ENCODE assay signal across 9 cellular contexts in the genomic region with DNA sequence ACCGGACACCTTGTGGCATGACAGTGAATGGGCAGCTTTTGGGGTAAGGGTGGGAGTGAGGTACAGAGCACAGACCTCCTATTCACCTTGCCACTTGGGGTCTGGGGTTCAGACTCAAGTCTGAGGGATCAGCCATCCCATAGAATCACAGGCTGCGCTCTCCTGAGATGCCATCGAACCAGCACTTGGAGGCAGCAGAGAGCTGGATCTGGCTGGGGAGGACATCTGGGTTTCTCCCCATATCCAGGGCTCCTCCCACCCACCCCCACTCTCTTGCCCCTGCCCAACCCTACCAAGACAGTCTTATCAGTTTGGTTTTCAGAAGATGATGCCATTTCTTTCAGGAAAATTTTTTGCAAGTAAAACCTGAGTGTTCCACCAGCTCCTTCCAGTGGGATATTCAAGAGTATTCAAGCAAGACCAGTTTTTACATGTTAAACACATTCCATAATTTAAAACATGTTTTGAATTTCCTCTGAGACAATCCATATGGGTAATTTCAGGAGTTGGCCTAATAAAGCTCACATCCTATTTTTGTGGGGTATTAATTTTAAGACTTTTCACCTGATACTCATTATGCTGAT. TPM values are rescaled to one million over a fixed set of nuclear protein-coding genes. Genes with fewer than 3 reads are reported as not detected.
A peak's percentile ranks its signal among the peaks of the same experiment; 100 is the strongest.
DNase-seq lines count a peak whose midpoint lies in the region; ATAC-seq, FAIRE-seq and TF ChIP-seq lines count a peak whose summit lies in the region.
"Had no signal": no experiment of that assay in that cellular context is flagged by ENCODE, and none has a peak within 500 bp of the region (broad histone marks: within the 10 kb centered on the region; RNA-seq: fewer than 3 reads in every experiment).

No MANE protein-coding gene starts in this region.

- no peak for FAIRE-seq in A549 (lab: Jason Lieb, UNC)

- no peak overlapping the region for H3K27ac ChIP-seq in A549

- CTCF ChIA-PET in A549 (lab: Yijun Ruan, JAX), result interaction anchor here (0.7 to 15.7 kb wide), 19 partner anchors 10 to 156 kb away, joined by 3 to 208 read pairs (median 4); a partner anchor contains a TSS

- no peaks in the 10 kb centered on the region for H3K4me1 ChIP-seq in A549

- POLR2A ChIA-PET in A549 (lab: Yijun Ruan, JAX), result interaction anchor here (1.0 to 1.2 kb wide), 3 partner anchors 38 to 99 kb away, joined by 3 to 5 read pairs (median 4); a partner anchor contains a TSS

- no peak for TF ChIP-seq EP300 in A549 (IDR thresholded peaks at IDR 0.05)

- peak; percentile 74 to 77 for TF ChIP-seq RAD21 in A549 (conservative IDR thresholded peaks at IDR 0.05 in 1 of 2, IDR thresholded peaks at IDR 0.05 in 1 of 2)

- peak; percentile 75 for TF ChIP-seq CTCF in A549 (IDR thresholded peaks at IDR 0.05)

- H3K4me3 ChIP-seq in A549, result no peak overlapping the region

- WGBS in A549 (ENCODE audit: missing lambda C conversion rate), result 0% methylated on average over 3 of the region's 3 CpGs

- ATAC-seq in A549 (peak; percentile 96 to 98), HG03439 (IDR thresholded peaks at IDR 0.05; ENCODE audit: unreplicated experiment) (no peak), GM21576 (IDR thresholded peaks at IDR 0.05; ENCODE audit: unreplicated experiment) (no peak)

- H3K4me2 ChIP-seq in A549, result no peak overlapping the region

- TF ChIP-seq POLR2A in A549 (IDR thresholded peaks at IDR 0.05; ENCODE audit: low read length), result no peak

- H3K9me3 ChIP-seq in A549, result no peaks in the 10 kb centered on the region

- peak; percentile 64 to 75 for DNase-seq in A549 (ENCODE audit: low read depth in 1 of 2, low spot score in 1 of 2)
- peak; percentile 22 for DNase-seq in GDM1 (lab: John Stamatoyannopoulos, UW)
- DNase-seq in NCI-H1092 treated with DMSO at 0.1 percent for 48 hours (lab: John Stamatoyannopoulos, UW), result peak; percentile 26
- peak; percentile 53 to 68 for DNase-seq in activated CD4-positive, alpha-beta T cell treated with anti-CD3 and anti-CD28 coated beads, Interleukin-2, amount 50 U/mL, for 48 hours
- peak; percentile 71 for DNase-seq in fibroblast of peridontal ligament (ENCODE audit: extremely low read depth)
- DNase-seq in nucleus accumbens (lab: John Stamatoyannopoulos, UW), result peak in 50 of 56 donors; percentile 18 to 85 (median 60)

TF ChIP-seq in A549, 52 proteins besides CTCF, POLR2A, EP300 and RAD21:
- TF ChIP-seq, protein P1, sequence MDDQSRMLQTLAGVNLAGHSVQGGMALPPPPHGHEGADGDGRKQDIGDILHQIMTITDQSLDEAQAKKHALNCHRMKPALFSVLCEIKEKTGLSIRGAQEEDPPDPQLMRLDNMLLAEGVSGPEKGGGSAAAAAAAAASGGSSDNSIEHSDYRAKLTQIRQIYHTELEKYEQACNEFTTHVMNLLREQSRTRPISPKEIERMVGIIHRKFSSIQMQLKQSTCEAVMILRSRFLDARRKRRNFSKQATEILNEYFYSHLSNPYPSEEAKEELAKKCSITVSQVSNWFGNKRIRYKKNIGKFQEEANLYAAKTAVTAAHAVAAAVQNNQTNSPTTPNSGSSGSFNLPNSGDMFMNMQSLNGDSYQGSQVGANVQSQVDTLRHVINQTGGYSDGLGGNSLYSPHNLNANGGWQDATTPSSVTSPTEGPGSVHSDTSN (IDR thresholded peaks at IDR 0.05), result no peak
- TF ChIP-seq SMC3 (IDR thresholded peaks at IDR 0.05) (peak; percentile 61), EHF (CRISPR knock-in tag; IDR thresholded peaks at IDR 0.05) (no peak), RNF2 (IDR thresholded peaks at IDR 0.05; ENCODE audit: borderline replicate concordance, low read depth) (no peak)
- TF ChIP-seq, protein P2, sequence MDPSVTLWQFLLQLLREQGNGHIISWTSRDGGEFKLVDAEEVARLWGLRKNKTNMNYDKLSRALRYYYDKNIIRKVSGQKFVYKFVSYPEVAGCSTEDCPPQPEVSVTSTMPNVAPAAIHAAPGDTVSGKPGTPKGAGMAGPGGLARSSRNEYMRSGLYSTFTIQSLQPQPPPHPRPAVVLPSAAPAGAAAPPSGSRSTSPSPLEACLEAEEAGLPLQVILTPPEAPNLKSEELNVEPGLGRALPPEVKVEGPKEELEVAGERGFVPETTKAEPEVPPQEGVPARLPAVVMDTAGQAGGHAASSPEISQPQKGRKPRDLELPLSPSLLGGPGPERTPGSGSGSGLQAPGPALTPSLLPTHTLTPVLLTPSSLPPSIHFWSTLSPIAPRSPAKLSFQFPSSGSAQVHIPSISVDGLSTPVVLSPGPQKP (IDR thresholded peaks at IDR 0.05; ENCODE audit: low read depth, low read length), result no peak

RNA-seq across cellular contexts. Expression of a gene that starts 29.2 kb away (rescaled TPM):
- polyA plus RNA-seq in A549 (2011; rRNA removed) (not detected in 2 replicates), A549 (2017; fragmentation: RNase III; extraction: RNeasy Plus Mini Kit Qiagen cat#74134 plus additional on column Dnase treatment) (not detected in 3 replicates)
- not detected in 2 replicates for polyA plus RNA-seq in A549 (2012; cell fraction: cytosol; rRNA removed)
- polyA plus RNA-seq in A549 (2012; cell fraction: nucleus; rRNA removed), result not detected in 2 replicates
- polyA minus RNA-seq in A549 (2011; rRNA and poly(A)+ RNA removed), result not detected in 2 replicates
- polyA plus RNA-seq: neural cell had no signal

RNA-seq across cellular contexts. Expression of a gene that starts 33.2 kb away (rescaled TPM):
- 0.05 TPM in 1 of 2 replicates, not detected in the other for polyA plus RNA-seq in A549 (2011; rRNA removed)
- polyA plus RNA-seq in A549 (2012; cell fraction: cytosol; rRNA removed), result 0.03 TPM in 2 replicates
- polyA plus RNA-seq in A549 (2012; cell fraction: nucleus; rRNA removed), result 0.05 and 0.10 TPM in 2 replicates
- polyA plus RNA-seq in A549 (2017; fragmentation: RNase III; extraction: RNeasy Plus Mini Kit Qiagen cat#74134 plus additional on column Dnase treatment), result not detected in 3 replicates
- not detected in 2 replicates for polyA minus RNA-seq in A549 (2011; rRNA and poly(A)+ RNA removed)
- polyA plus RNA-seq: neural cell had no signal

Comparison
In these comparisons a context has a peak if more than half of its experiments do, and no peak if none do; other contexts are left out.
1. ATAC-seq: peak in A549 (2 of 2); none in HG03439 (single experiment) and GM21576 (single experiment).
2. Peak in every context shown above with its lines, with median percentiles within 50 percentile points of each other: DNase-seq.